Comparison of ENCODE assay signal across 26 cellular contexts in genomic region chr7:32223071-32223650, GRCh38.
"Had no signal": no experiment of that assay in that cellular context is flagged by ENCODE, and none has a peak within 500 bp of the region (broad histone marks: within the 10 kb centered on the region; RNA-seq: fewer than 3 reads in every experiment).

No MANE protein-coding gene starts in this region.

- H3K4me1 Mint-ChIP-seq: immature natural killer cell; mesothelial cell of epicardium; naive thymus-derived CD4-positive, alpha-beta T cell; stimulated activated naive B cell treated with anti-CD40 and anti-IgM and Interleukin-4, amounts not matched to agents 10 μg/mL and 1 μg/mL and 100 μg/mL, for 72 hours had no signal

- DNase-seq: hypothalamus; immature natural killer cell; left ventricle myocardium inferior; mesendoderm; mucosa of descending colon; naive thymus-derived CD4-positive, alpha-beta T cell; pancreas; posterior cingulate gyrus; retina; right cardiac atrium; stimulated activated CD4-positive, alpha-beta T cell treated with anti-CD3 and anti-CD28 coated beads, Interleukin-12 subunit alpha, Interleukin-12 subunit beta, amount 100 ng/mL, for 4 hours; stimulated activated CD4-positive, alpha-beta T cell treated with anti-CD3 and anti-CD28 coated beads, Interleukin-15, amount 100 ng/mL, for 24 hours; stimulated activated CD4-positive, alpha-beta T cell treated with anti-CD3 and anti-CD28 coated beads, Interleukin-2, amount 100 ng/mL, for 24 hours; stimulated activated CD4-positive, alpha-beta T cell treated with anti-CD3 and anti-CD28 coated beads, Interleukin-4, amount 100 ng/mL, for 1 hour; stimulated activated naive B cell treated with anti-CD40 and anti-IgM and Interleukin-4, amounts not matched to agents 10 μg/mL and 1 μg/mL and 100 μg/mL, for 72 hours; stimulated activated naive CD8-positive, alpha-beta T cell treated with anti-CD3 and anti-CD28 coated beads, Interleukin-15, Interleukin-2, amounts not matched to agents 100 U/mL and 50 U/mL, for 24 hours; stomach; testis; thyroid gland; transverse colon had no signal

- H3K27ac ChIP-seq: left ventricle myocardium inferior, pancreas, prostate gland, skin epidermis, stomach, testis, thyroid gland, transverse colon had no signal

- H3K27ac Mint-ChIP-seq: immature natural killer cell; mesothelial cell of epicardium; naive thymus-derived CD4-positive, alpha-beta T cell; natural killer cell treated with Interleukin-12 subunit alpha and Interleukin-12 subunit beta and Interleukin-15 and Interleukin-18, amount 100 ng/mL, for 72 hours; stimulated activated naive B cell treated with anti-CD40 and anti-IgM and Interleukin-4, amounts not matched to agents 10 μg/mL and 1 μg/mL and 100 μg/mL, for 72 hours had no signal

- H3K9me3 Mint-ChIP-seq: natural killer cell treated with Interleukin-12 subunit alpha and Interleukin-12 subunit beta and Interleukin-15 and Interleukin-18, amount 100 ng/mL, for 72 hours had no signal

- ATAC-seq: mucosa of descending colon; naive thymus-derived CD4-positive, alpha-beta T cell; natural killer cell treated with Interleukin-12 subunit alpha and Interleukin-12 subunit beta and Interleukin-15 and Interleukin-18, amount 100 ng/mL, for 72 hours; pancreas; right cardiac atrium; sciatic nerve; stimulated activated naive B cell treated with anti-CD40 and anti-IgM and Interleukin-4, amounts not matched to agents 10 μg/mL and 1 μg/mL and 100 μg/mL, for 72 hours; stimulated activated naive CD8-positive, alpha-beta T cell treated with anti-CD3 and anti-CD28 coated beads, Interleukin-15, Interleukin-2, amounts not matched to agents 100 U/mL and 50 U/mL, for 24 hours had no signal

- H3K4me3 ChIP-seq: left ventricle myocardium inferior, lung, mucosa of descending colon, pancreas, prostate gland, skin epidermis, stomach, testis, thyroid gland, transverse colon had no signal

- H3K36me3 Mint-ChIP-seq: immature natural killer cell; mesothelial cell of epicardium; naive thymus-derived CD4-positive, alpha-beta T cell; natural killer cell treated with Interleukin-12 subunit alpha and Interleukin-12 subunit beta and Interleukin-15 and Interleukin-18, amount 100 ng/mL, for 72 hours; stimulated activated naive B cell treated with anti-CD40 and anti-IgM and Interleukin-4, amounts not matched to agents 10 μg/mL and 1 μg/mL and 100 μg/mL, for 72 hours had no signal

- H3K4me3 Mint-ChIP-seq: immature natural killer cell; mesothelial cell of epicardium; naive thymus-derived CD4-positive, alpha-beta T cell; natural killer cell treated with Interleukin-12 subunit alpha and Interleukin-12 subunit beta and Interleukin-15 and Interleukin-18, amount 100 ng/mL, for 72 hours; stimulated activated naive B cell treated with anti-CD40 and anti-IgM and Interleukin-4, amounts not matched to agents 10 μg/mL and 1 μg/mL and 100 μg/mL, for 72 hours had no signal

- H3K27me3 Mint-ChIP-seq: natural killer cell treated with Interleukin-12 subunit alpha and Interleukin-12 subunit beta and Interleukin-15 and Interleukin-18, amount 100 ng/mL, for 72 hours had no signal
